Comparison of ENCODE assay signal across 19 cellular contexts in genomic region chr7:132560825-132561529, GRCh38. TPM values are rescaled to one million over a fixed set of nuclear protein-coding genes. Genes with fewer than 3 reads are reported as not detected.
DNase-seq lines count a peak whose midpoint lies in the region; ATAC-seq and TF ChIP-seq lines count a peak whose summit lies in the region.
"Had no signal": no experiment of that assay in that cellular context is flagged by ENCODE, and none has a peak within 500 bp of the region (broad histone marks: within the 10 kb centered on the region; RNA-seq: fewer than 3 reads in every experiment).

No MANE protein-coding gene starts in this region.

- no peak for TF ChIP-seq CTCF in activated CD8-positive, alpha-beta T cell treated with anti-CD3 and anti-CD28 coated beads for 36 hours (IDR thresholded peaks at IDR 0.05)

- peak; percentile 20 for DNase-seq in NCI-H345 (lab: John Stamatoyannopoulos, UW)
- no peak for DNase-seq in NCI-H345 treated with DMSO at 0.1 percent for 48 hours (lab: John Stamatoyannopoulos, UW; ENCODE audit: unreplicated experiment)
- no peak for DNase-seq in stimulated activated naive CD8-positive, alpha-beta T cell treated with anti-CD3 and anti-CD28 coated beads, Interleukin-15, amount 100 ng/mL, for 72 hours
- no peak for DNase-seq in stimulated activated naive CD8-positive, alpha-beta T cell treated with anti-CD3 and anti-CD28 coated beads, Interleukin-15, Interleukin-2, amounts not matched to agents 100 U/mL and 50 U/mL, for 24 hours
- peak; percentile 32 for DNase-seq in activated CD8-positive, alpha-beta T cell treated with anti-CD3 and anti-CD28 coated beads for 36 hours
- no peak for DNase-seq in stimulated activated naive B cell treated with anti-CD40 and anti-IgM and Interleukin-4, amounts not matched to agents 10 μg/mL and 1 μg/mL and 100 μg/mL, for 72 hours
- no peak for DNase-seq in NCI-H226
- DNase-seq: Calu3; CD8-positive, alpha-beta T cell; DMS79 treated with DMSO at 0.1 percent for 48 hours; KBM-7; NCI-H1105 treated with DMSO at 0.1 percent for 48 hours; NCI-H1694; NCI-H2081 treated with DMSO at 0.1 percent for 48 hours; NCI-H2227 treated with DMSO at 0.1 percent for 48 hours; NCI-H526; SHP77 had no signal

- H3K4me3 Mint-ChIP-seq in stimulated activated naive CD8-positive, alpha-beta T cell treated with anti-CD3 and anti-CD28 coated beads, Interleukin-15, amount 100 ng/mL, for 72 hours, result no peak overlapping the region
- H3K4me3 Mint-ChIP-seq in activated CD8-positive, alpha-beta T cell treated with anti-CD3 and anti-CD28 coated beads for 36 hours, result no peak overlapping the region
- no peak overlapping the region for H3K4me3 Mint-ChIP-seq in stimulated activated naive B cell treated with anti-CD40 and anti-IgM and Interleukin-4, amounts not matched to agents 10 μg/mL and 1 μg/mL and 100 μg/mL, for 72 hours
- H3K4me3 Mint-ChIP-seq: CD8-positive, alpha-beta T cell had no signal

- peak; percentile 67 for ATAC-seq in stimulated activated naive CD8-positive, alpha-beta T cell treated with anti-CD3 and anti-CD28 coated beads, Interleukin-15, amount 100 ng/mL, for 72 hours
- ATAC-seq in stimulated activated naive CD8-positive, alpha-beta T cell treated with anti-CD3 and anti-CD28 coated beads, Interleukin-15, Interleukin-2, amounts not matched to agents 100 U/mL and 50 U/mL, for 24 hours, result no peak
- ATAC-seq in activated CD8-positive, alpha-beta T cell treated with anti-CD3 and anti-CD28 coated beads for 36 hours, result peak; percentile 45
- ATAC-seq in stimulated activated naive B cell treated with anti-CD40 and anti-IgM and Interleukin-4, amounts not matched to agents 10 μg/mL and 1 μg/mL and 100 μg/mL, for 72 hours (replicated peaks), result peak; percentile 54 to 64
- no peak for ATAC-seq in HG02973 (IDR thresholded peaks at IDR 0.05; ENCODE audit: unreplicated experiment)
- ATAC-seq: CD8-positive, alpha-beta T cell had no signal

- CTCF ChIA-PET in activated CD8-positive, alpha-beta T cell treated with anti-CD3 and anti-CD28 coated beads for 36 hours (lab: Charles Lee), result no interaction called here

- H3K27ac Mint-ChIP-seq in stimulated activated naive CD8-positive, alpha-beta T cell treated with anti-CD3 and anti-CD28 coated beads, Interleukin-15, amount 100 ng/mL, for 72 hours, result no peak overlapping the region
- H3K27ac Mint-ChIP-seq in activated CD8-positive, alpha-beta T cell treated with anti-CD3 and anti-CD28 coated beads for 36 hours, result no peak overlapping the region
- H3K27ac Mint-ChIP-seq in stimulated activated naive B cell treated with anti-CD40 and anti-IgM and Interleukin-4, amounts not matched to agents 10 μg/mL and 1 μg/mL and 100 μg/mL, for 72 hours, result no peak overlapping the region
- H3K27ac Mint-ChIP-seq: CD8-positive, alpha-beta T cell had no signal

- intact Hi-C loops in activated CD8-positive, alpha-beta T cell treated with anti-CD3 and anti-CD28 coated beads for 36 hours (cut with micrococcal nuclease), result no loop called here

- no peaks in the 10 kb centered on the region for H3K9me3 Mint-ChIP-seq in stimulated activated naive CD8-positive, alpha-beta T cell treated with anti-CD3 and anti-CD28 coated beads, Interleukin-15, amount 100 ng/mL, for 72 hours
- no peaks in the 10 kb centered on the region for H3K9me3 Mint-ChIP-seq in activated CD8-positive, alpha-beta T cell treated with anti-CD3 and anti-CD28 coated beads for 36 hours
- H3K9me3 Mint-ChIP-seq in stimulated activated naive B cell treated with anti-CD40 and anti-IgM and Interleukin-4, amounts not matched to agents 10 μg/mL and 1 μg/mL and 100 μg/mL, for 72 hours, result peaks cover 1 to 8% of the 10 kb centered on the region in 2 donors
- H3K9me3 Mint-ChIP-seq: CD8-positive, alpha-beta T cell had no signal

- H3K36me3 Mint-ChIP-seq in activated CD8-positive, alpha-beta T cell treated with anti-CD3 and anti-CD28 coated beads for 36 hours (ENCODE audit: low read depth), result no peaks in the 10 kb centered on the region
- peaks cover 0 to 4% of the 10 kb centered on the region in 2 donors for H3K36me3 Mint-ChIP-seq in stimulated activated naive B cell treated with anti-CD40 and anti-IgM and Interleukin-4, amounts not matched to agents 10 μg/mL and 1 μg/mL and 100 μg/mL, for 72 hours
- H3K36me3 Mint-ChIP-seq: CD8-positive, alpha-beta T cell had no signal

- H3K27me3 Mint-ChIP-seq in stimulated activated naive CD8-positive, alpha-beta T cell treated with anti-CD3 and anti-CD28 coated beads, Interleukin-15, amount 100 ng/mL, for 72 hours, result peaks cover 47% of the 10 kb centered on the region
- peaks cover 12% of the 10 kb centered on the region for H3K27me3 Mint-ChIP-seq in activated CD8-positive, alpha-beta T cell treated with anti-CD3 and anti-CD28 coated beads for 36 hours
- peaks cover 33 to 45% of the 10 kb centered on the region in 2 donors for H3K27me3 Mint-ChIP-seq in stimulated activated naive B cell treated with anti-CD40 and anti-IgM and Interleukin-4, amounts not matched to agents 10 μg/mL and 1 μg/mL and 100 μg/mL, for 72 hours

- POLR2A ChIA-PET in activated CD8-positive, alpha-beta T cell treated with anti-CD3 and anti-CD28 coated beads for 36 hours (lab: Charles Lee), result no interaction called here

- H3K4me1 Mint-ChIP-seq in stimulated activated naive CD8-positive, alpha-beta T cell treated with anti-CD3 and anti-CD28 coated beads, Interleukin-15, amount 100 ng/mL, for 72 hours, result peaks cover 6% of the 10 kb centered on the region
- peaks cover 4% of the 10 kb centered on the region for H3K4me1 Mint-ChIP-seq in activated CD8-positive, alpha-beta T cell treated with anti-CD3 and anti-CD28 coated beads for 36 hours (ENCODE audit: low read depth)
- H3K4me1 Mint-ChIP-seq in stimulated activated naive B cell treated with anti-CD40 and anti-IgM and Interleukin-4, amounts not matched to agents 10 μg/mL and 1 μg/mL and 100 μg/mL, for 72 hours, result no peaks in the 10 kb centered on the region

RNA-seq across cellular contexts. Expression of gene PLXNA4, which starts 15.3 kb away (rescaled TPM):
- under 1 TPM; 0.18 to 0.70 TPM for total RNA-seq in activated CD8-positive, alpha-beta T cell treated with anti-CD3 and anti-CD28 coated beads for 36 hours
- total RNA-seq: Calu3, OCI-LY7 had no signal

Comparison
In these comparisons a context has a peak if more than half of its experiments do, and no peak if none do; other contexts are left out.
1. DNase-seq: peak in NCI-H345 (single experiment) and activated CD8-positive, alpha-beta T cell treated with anti-CD3 and anti-CD28 coated beads for 36 hours (single experiment); none in NCI-H345 treated with DMSO at 0.1 percent for 48 hours (single experiment), stimulated activated naive CD8-positive, alpha-beta T cell treated with anti-CD3 and anti-CD28 coated beads, Interleukin-15, amount 100 ng/mL, for 72 hours (0 of 2), stimulated activated naive CD8-positive, alpha-beta T cell treated with anti-CD3 and anti-CD28 coated beads, Interleukin-15, Interleukin-2, amounts not matched to agents 100 U/mL and 50 U/mL, for 24 hours (single experiment), stimulated activated naive B cell treated with anti-CD40 and anti-IgM and Interleukin-4, amounts not matched to agents 10 μg/mL and 1 μg/mL and 100 μg/mL, for 72 hours (single experiment) and NCI-H226 (single experiment).
2. ATAC-seq: peak in stimulated activated naive CD8-positive, alpha-beta T cell treated with anti-CD3 and anti-CD28 coated beads, Interleukin-15, amount 100 ng/mL, for 72 hours (single experiment), activated CD8-positive, alpha-beta T cell treated with anti-CD3 and anti-CD28 coated beads for 36 hours (single experiment) and stimulated activated naive B cell treated with anti-CD40 and anti-IgM and Interleukin-4, amounts not matched to agents 10 μg/mL and 1 μg/mL and 100 μg/mL, for 72 hours (2 of 2); none in stimulated activated naive CD8-positive, alpha-beta T cell treated with anti-CD3 and anti-CD28 coated beads, Interleukin-15, Interleukin-2, amounts not matched to agents 100 U/mL and 50 U/mL, for 24 hours (single experiment) and HG02973 (single experiment).